ENCODE assay signal across 15 cellular contexts in the genomic region with DNA sequence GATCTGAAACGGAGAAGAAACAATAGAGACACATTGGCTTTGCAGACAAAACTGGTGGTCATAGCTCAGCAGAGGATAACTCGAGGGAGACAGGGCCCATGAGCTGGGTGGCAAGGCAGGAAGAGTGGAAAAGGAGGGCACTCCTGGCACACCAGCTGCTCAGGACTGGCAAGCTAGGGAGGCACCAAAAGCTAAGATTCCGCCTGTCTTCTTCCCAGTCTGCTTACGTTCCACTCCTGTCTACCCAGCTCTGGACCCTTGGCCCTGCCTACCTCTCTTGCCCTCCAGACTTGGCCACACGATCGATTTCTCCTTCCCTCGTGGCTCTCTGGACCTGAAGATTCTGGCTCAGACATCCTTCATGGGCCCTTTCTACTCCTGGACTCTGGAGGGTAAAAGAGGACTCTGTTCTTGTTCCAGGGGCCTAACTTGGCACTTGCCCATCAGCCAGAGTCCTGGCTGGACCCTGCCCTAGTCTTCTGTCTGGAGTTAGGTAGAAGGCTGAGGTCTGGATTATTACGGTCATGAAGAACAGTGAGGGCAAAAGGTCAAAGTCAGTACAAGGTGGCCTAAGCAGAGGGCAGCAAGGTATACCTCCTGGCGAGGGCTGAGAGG.
A peak's percentile ranks its signal among the peaks of the same experiment; 100 is the strongest.
DNase-seq lines count a peak whose midpoint lies in the region; FAIRE-seq and TF ChIP-seq lines count a peak whose summit lies in the region.
"Had no signal": no experiment of that assay in that cellular context is flagged by ENCODE, and none has a peak within 500 bp of the region (broad histone marks: within the 10 kb centered on the region; RNA-seq: fewer than 3 reads in every experiment).

No MANE protein-coding gene starts in this region.

- dilution Hi-C loops in endothelial cell of umbilical vein (cut with MboI; ENCODE audit: extremely low pct_ligation_motif_present, low sequenced_read_pairs), result no loop called here

- peaks cover 10% of the 10 kb centered on the region for H3K9me3 Mint-ChIP-seq in neural progenitor cell
- H3K9me3 Mint-ChIP-seq in T-helper 2 cell treated with Interferon-gamma antibody and Interleukin-4, amounts not matched to agents 5 μg/mL and 100 μg/mL, for 36 hours, result no peaks in the 10 kb centered on the region

- H3K9me1 ChIP-seq in endothelial cell of umbilical vein (replicated peaks; ENCODE audit: control insufficient read depth, extremely low read depth, insufficient read depth, low read length), result no peaks in the 10 kb centered on the region

- H3K27ac ChIP-seq in ascending aorta (peak overlapping the region; percentile 10 to 33), endothelial cell of umbilical vein (ENCODE audit: insufficient read depth, low read depth, low read length) (peak overlapping the region; percentile 0), temporal lobe (ENCODE audit: low read depth, low read length) (peak overlapping the region; percentile 82), neural progenitor cell (no peak overlapping the region)
- H3K27ac ChIP-seq: GM23248 had no signal

- H3K27me3 Mint-ChIP-seq in neural progenitor cell (ENCODE audit: insufficient read depth, low read depth), result peaks cover 2% of the 10 kb centered on the region
- H3K27me3 Mint-ChIP-seq in T-helper 2 cell treated with Interferon-gamma antibody and Interleukin-4, amounts not matched to agents 5 μg/mL and 100 μg/mL, for 36 hours (ENCODE audit: low read depth), result peaks cover 6% of the 10 kb centered on the region

- TF ChIP-seq POLR2A in endothelial cell of umbilical vein (IDR thresholded peaks at IDR 0.05; ENCODE audit: low read depth, low read length), result no peak

- peaks cover 53% of the 10 kb centered on the region for H3K4me1 Mint-ChIP-seq in neural progenitor cell
- H3K4me1 Mint-ChIP-seq in T-helper 2 cell treated with Interferon-gamma antibody and Interleukin-4, amounts not matched to agents 5 μg/mL and 100 μg/mL, for 36 hours (ENCODE audit: low read depth), result no peaks in the 10 kb centered on the region
- H3K4me1 Mint-ChIP-seq: activated CD4-positive, alpha-beta T cell treated with anti-CD3 and anti-CD28 coated beads, Interleukin-2, amount 10 ng/mL, durations not matched to agents 24 days and 14 days had no signal

- H3K9ac ChIP-seq in endothelial cell of umbilical vein (replicated peaks; ENCODE audit: extremely low read depth, insufficient read depth, low read length) (no peak overlapping the region), neural progenitor cell (no peak overlapping the region)
- H3K9ac ChIP-seq: GM23248 had no signal

- H3K4me3 Mint-ChIP-seq in neural progenitor cell, result no peak overlapping the region
- H3K4me3 Mint-ChIP-seq in T-helper 2 cell treated with Interferon-gamma antibody and Interleukin-4, amounts not matched to agents 5 μg/mL and 100 μg/mL, for 36 hours, result no peak overlapping the region
- H3K4me3 Mint-ChIP-seq: activated CD4-positive, alpha-beta T cell treated with anti-CD3 and anti-CD28 coated beads, Interleukin-2, amount 10 ng/mL, durations not matched to agents 24 days and 14 days had no signal

- POLR2A ChIA-PET in endothelial cell of umbilical vein (lab: Charles Lee), result no interaction called here

- H3K4me3 ChIP-seq in ascending aorta (no peak overlapping the region), endothelial cell of umbilical vein (replicated peaks in 1 of 3; ENCODE audit: insufficient read depth in 1 of 3, low read depth in 1 of 3, low read length in 3 of 3) (no peak overlapping the region), neural progenitor cell (no peak overlapping the region)
- H3K4me3 ChIP-seq: GM23248, smooth muscle cell had no signal

- H3K36me3 ChIP-seq in ascending aorta (no peaks in the 10 kb centered on the region), endothelial cell of umbilical vein (ENCODE audit: control insufficient read depth in 2 of 2, extremely low read depth in 1 of 2, insufficient read depth in 2 of 2, low read length in 2 of 2) (no peaks in the 10 kb centered on the region), neural progenitor cell (no peaks in the 10 kb centered on the region)

- no TSS peak for BruUV-seq in endothelial cell of umbilical vein (replicated peaks; lab: Mats Ljungman, UMichigan)

- H3K9me3 ChIP-seq in ascending aorta (no peaks in the 10 kb centered on the region), endothelial cell of umbilical vein (replicated peaks; ENCODE audit: control insufficient read depth, insufficient read depth, low read length) (no peaks in the 10 kb centered on the region), neural progenitor cell (ENCODE audit: low read depth) (no peaks in the 10 kb centered on the region)

- intact Hi-C loops in ascending aorta (cut with DNase I), result no loop called here
- intact Hi-C loops in endothelial cell of umbilical vein (cut with micrococcal nuclease), result no loop called here

- DNase-seq in ascending aorta (ENCODE audit: low spot score in 2 of 2) (no peak), endothelial cell of umbilical vein (ENCODE audit: low read depth, low spot score) (no peak), mesenteric fat pad (ENCODE audit: low spot score) (peak; percentile 73), neural progenitor cell (ENCODE audit: low spot score) (no peak), T-helper 9 cell (no peak)
- DNase-seq in T-helper 2 cell treated with Interferon-gamma antibody and Interleukin-4, amounts not matched to agents 5 μg/mL and 100 μg/mL, for 36 hours (ENCODE audit: low spot score), result no peak
- DNase-seq in activated CD4-positive, alpha-beta T cell treated with anti-CD3 and anti-CD28 coated beads for 48 hours, result no peak
- DNase-seq: activated CD4-positive, alpha-beta T cell treated with anti-CD3 and anti-CD28 coated beads, Interleukin-2, amount 10 ng/mL, durations not matched to agents 24 days and 14 days; activated T-cell treated with anti-CD3 and anti-CD28 coated beads, Interleukin-2, amount 50 U/mL, for 48 hours; mammary epithelial cell; stimulated activated naive CD4-positive, alpha-beta T cell treated with Interleukin-2 at 50 U/mL for 16 hours had no signal

- H3K4me1 ChIP-seq in ascending aorta, result peaks cover 4 to 22% of the 10 kb centered on the region in 2 donors
- peaks cover 47% of the 10 kb centered on the region for H3K4me1 ChIP-seq in endothelial cell of umbilical vein (ENCODE audit: control insufficient read depth, extremely low read depth, insufficient read depth, low read length)
- H3K4me1 ChIP-seq in neural progenitor cell, result peaks cover 13% of the 10 kb centered on the region

- TF ChIP-seq CTCF in ascending aorta (IDR thresholded peaks at IDR 0.05) (no peak), endothelial cell of umbilical vein (IDR thresholded peaks at IDR 0.05; ENCODE audit: extremely low read depth in 1 of 2, insufficient read depth in 1 of 2, low read depth in 1 of 2, low read length in 2 of 2) (no peak), neural progenitor cell (IDR thresholded peaks at IDR 0.05) (no peak)

- H3K79me2 ChIP-seq in endothelial cell of umbilical vein (ENCODE audit: control insufficient read depth, insufficient read depth, low read length), result no peaks in the 10 kb centered on the region
- no peaks in the 10 kb centered on the region for H3K79me2 ChIP-seq in neural progenitor cell (ENCODE audit: low read depth)

- H3F3A ChIP-seq in neural progenitor cell (ENCODE audit: low read depth), result no peaks in the 10 kb centered on the region

- H4K20me1 ChIP-seq in endothelial cell of umbilical vein (replicated peaks; ENCODE audit: control insufficient read depth, extremely low read depth, insufficient read depth, low read length) (no peaks in the 10 kb centered on the region), neural progenitor cell (ENCODE audit: low read depth) (no peaks in the 10 kb centered on the region)

- no peak overlapping the region for H3K27ac Mint-ChIP-seq in neural progenitor cell
- H3K27ac Mint-ChIP-seq in T-helper 2 cell treated with Interferon-gamma antibody and Interleukin-4, amounts not matched to agents 5 μg/mL and 100 μg/mL, for 36 hours, result no peak overlapping the region
- H3K27ac Mint-ChIP-seq: activated CD4-positive, alpha-beta T cell treated with anti-CD3 and anti-CD28 coated beads, Interleukin-2, amount 10 ng/mL, durations not matched to agents 24 days and 14 days had no signal

- H3K27me3 ChIP-seq in ascending aorta (no peaks in the 10 kb centered on the region), endothelial cell of umbilical vein (ENCODE audit: control insufficient read depth in 2 of 2, insufficient read depth in 2 of 2, low read length in 2 of 2) (no peaks in the 10 kb centered on the region), neural progenitor cell (no peaks in the 10 kb centered on the region)

- no peak overlapping the region for H2AFZ ChIP-seq in endothelial cell of umbilical vein (ENCODE audit: low read depth, low read length)
- no peak overlapping the region for H2AFZ ChIP-seq in neural progenitor cell (replicated peaks)
- H2AFZ ChIP-seq: GM23248 had no signal

- H3K36me3 Mint-ChIP-seq in neural progenitor cell, result peaks cover 14% of the 10 kb centered on the region
- no peaks in the 10 kb centered on the region for H3K36me3 Mint-ChIP-seq in T-helper 2 cell treated with Interferon-gamma antibody and Interleukin-4, amounts not matched to agents 5 μg/mL and 100 μg/mL, for 36 hours (ENCODE audit: low read depth)

- CTCF ChIA-PET in endothelial cell of umbilical vein (lab: Charles Lee), result interaction anchor here (1.0 to 4.5 kb wide), 7 partner anchors 9 to 559 kb away, joined by 3 to 25 read pairs (median 4); no protein-coding TSS in a partner anchor

- no peak for FAIRE-seq in endothelial cell of umbilical vein (lab: Jason Lieb, UNC)
- FAIRE-seq: colon had no signal

- H3K4me2 ChIP-seq in endothelial cell of umbilical vein (ENCODE audit: insufficient read depth, low read length) (no peak overlapping the region), neural progenitor cell (no peak overlapping the region)

TF ChIP-seq in endothelial cell of umbilical vein, 7 proteins besides CTCF, POLR2A, EP300 and RAD21:
- TF ChIP-seq FOS (IDR thresholded peaks at IDR 0.05; ENCODE audit: borderline replicate concordance, insufficient read depth, low read length) (no peak), POLR2AphosphoS5 (IDR thresholded peaks at IDR 0.05; ENCODE audit: insufficient read depth, low read depth, low read length) (no peak), GATA2 (IDR thresholded peaks at IDR 0.05; ENCODE audit: insufficient read depth, insufficient read length, low read depth, low read length) (no peak), EZH2 (IDR thresholded peaks at IDR 0.05; ENCODE audit: borderline replicate concordance, low read depth, low read length, severe bottlenecking) (no peak), JUN (IDR thresholded peaks at IDR 0.05; ENCODE audit: borderline replicate concordance, insufficient read depth, insufficient read length, low read depth) (no peak), MYC (IDR thresholded peaks at IDR 0.05; ENCODE audit: low read depth, low read length) (no peak)
- TF ChIP-seq, protein P1, sequence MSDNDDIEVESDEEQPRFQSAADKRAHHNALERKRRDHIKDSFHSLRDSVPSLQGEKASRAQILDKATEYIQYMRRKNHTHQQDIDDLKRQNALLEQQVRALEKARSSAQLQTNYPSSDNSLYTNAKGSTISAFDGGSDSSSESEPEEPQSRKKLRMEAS (IDR thresholded peaks at IDR 0.05; ENCODE audit: insufficient read depth, insufficient read length), result no peak
